Comparison of ENCODE assay signal across 9 cellular contexts in the genomic region with DNA sequence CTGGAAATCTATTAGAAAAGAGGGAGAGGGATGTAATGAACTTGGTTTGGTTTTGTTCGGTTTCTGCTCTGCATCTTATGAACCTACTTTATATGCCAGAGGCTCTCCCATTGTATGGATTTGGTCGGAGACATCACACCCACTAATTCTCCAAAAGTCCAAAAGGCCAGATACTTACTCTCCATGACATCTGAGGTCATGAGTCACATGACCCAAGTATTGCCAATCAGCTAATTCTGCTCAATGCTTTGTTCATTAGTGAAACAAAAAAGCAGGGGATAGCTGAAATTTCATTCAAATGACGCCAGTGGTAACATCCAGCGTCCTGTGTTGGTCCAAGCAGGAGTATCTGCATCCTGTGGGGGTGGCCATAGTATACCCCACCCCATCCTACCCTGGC.
"Had no signal": no experiment of that assay in that cellular context is flagged by ENCODE, and none has a peak within 500 bp of the region (broad histone marks: within the 10 kb centered on the region; RNA-seq: fewer than 3 reads in every experiment).

No MANE protein-coding gene starts in this region.

- H3K9me3 Mint-ChIP-seq: HFFc6, IgD-negative memory B cell had no signal

- DNase-seq: GM23248, GOT3, H7, HFFc6 had no signal

- FAIRE-seq: HepG2 had no signal

- H3K9me3 ChIP-seq: HAP-1 had no signal

- H3K9ac ChIP-seq: GM23248 had no signal

- H3K36me3 Mint-ChIP-seq: IgD-negative memory B cell had no signal

- H3K4me3 Mint-ChIP-seq: HFFc6, IgD-negative memory B cell had no signal

- H3K27ac ChIP-seq: GM23248, HL-60 had no signal

- H3K27ac Mint-ChIP-seq: HFFc6 had no signal

- ATAC-seq: HCT116, HepG2 had no signal

- H3K4me3 ChIP-seq: GM23248, HAP-1 had no signal

- H2AFZ ChIP-seq: GM23248 had no signal

- H3K4me1 ChIP-seq: HAP-1 had no signal

- H3K36me3 ChIP-seq: HAP-1 had no signal
